Comparison of ENCODE assay signal across 7 cellular contexts in genomic region chr7:98294798-98295382, GRCh38. TPM values are rescaled to one million over a fixed set of nuclear protein-coding genes. Genes with fewer than 3 reads are reported as not detected.
DNase-seq lines count a peak whose midpoint lies in the region; ATAC-seq and TF ChIP-seq lines count a peak whose summit lies in the region.

No MANE protein-coding gene starts in this region.

- peaks cover 2% of the 10 kb centered on the region for H3K4me1 Mint-ChIP-seq in T-helper 17 cell

- no peak overlapping the region for H4K8ac ChIP-seq in trophoblast cell (ENCODE audit: low read depth, low read length)

- H4K91ac ChIP-seq in trophoblast cell (ENCODE audit: low read depth, low read length), result no peak overlapping the region

- no peaks in the 10 kb centered on the region for H3K36me3 Mint-ChIP-seq in T-helper 17 cell (ENCODE audit: low read depth)

- no peak overlapping the region for H4K12ac ChIP-seq in trophoblast cell (ENCODE audit: low read depth, low read length)

- no peak overlapping the region for H3K27ac Mint-ChIP-seq in T-helper 17 cell

- no CpG with 5 or more reads among the region's 14 CpGs for WGBS in trophoblast cell (ENCODE audit: extremely low coverage, insufficient coverage, insufficient read length)

- no peak overlapping the region for H2AFZ ChIP-seq in trophoblast cell (ENCODE audit: insufficient read depth, low read length, poor library complexity)

- H3K27me3 Mint-ChIP-seq in T-helper 17 cell, result no peaks in the 10 kb centered on the region

- H2BK120ac ChIP-seq in trophoblast cell (ENCODE audit: insufficient read depth, low read length, poor library complexity), result no peak overlapping the region

- H3K14ac ChIP-seq in trophoblast cell (ENCODE audit: low read length), result no peak overlapping the region

- H3K9me3 ChIP-seq in T-helper 17 cell (ENCODE audit: control insufficient read depth, low read length, poor library complexity, severe bottlenecking) (no peaks in the 10 kb centered on the region), trophoblast cell (ENCODE audit: insufficient read depth, low read depth, low read length) (no peaks in the 10 kb centered on the region)

- ATAC-seq in GM21723 (IDR thresholded peaks at IDR 0.05; ENCODE audit: unreplicated experiment) (peak; percentile 75), T-helper 17 cell (peak; percentile 62), GM18517 (IDR thresholded peaks at IDR 0.05; ENCODE audit: unreplicated experiment) (no peak)

- DNase-seq in EH (ENCODE audit: low read depth), result peak; percentile 60
- peak; percentile 45 for DNase-seq in NCI-H1092 treated with DMSO at 0.1 percent for 48 hours (lab: John Stamatoyannopoulos, UW)
- DNase-seq in T-helper 17 cell, result no peak
- DNase-seq in fibroblast of the aortic adventitia (ENCODE audit: low read depth), result no peak
- peak; percentile 81 to 91 for DNase-seq in trophoblast cell

- H2AK5ac ChIP-seq in trophoblast cell (ENCODE audit: low read length), result no peak overlapping the region

- H3K27ac ChIP-seq in trophoblast cell (ENCODE audit: low read depth, low read length), result no peak overlapping the region

- no peaks in the 10 kb centered on the region for H3K79me1 ChIP-seq in trophoblast cell (ENCODE audit: low read length)

- H3K4me3 Mint-ChIP-seq in T-helper 17 cell, result no peak overlapping the region

- H3K23ac ChIP-seq in trophoblast cell (ENCODE audit: low read length), result no peak overlapping the region

- no peak overlapping the region for H3K4me3 ChIP-seq in fibroblast of the aortic adventitia (ENCODE audit: low read depth, low read length)
- H3K4me3 ChIP-seq in trophoblast cell (ENCODE audit: low read depth, low read length), result no peak overlapping the region

- no peak overlapping the region for H3K4ac ChIP-seq in trophoblast cell (ENCODE audit: low read depth, low read length)

- H3K9ac ChIP-seq in trophoblast cell (ENCODE audit: low read length), result no peak overlapping the region

- no peaks in the 10 kb centered on the region for H3K79me2 ChIP-seq in trophoblast cell (ENCODE audit: control insufficient read depth, insufficient read depth, low read length, poor library complexity)

- H2BK12ac ChIP-seq in trophoblast cell (ENCODE audit: low read length), result no peak overlapping the region

- no peak overlapping the region for H3K18ac ChIP-seq in trophoblast cell (ENCODE audit: low read length)

- no peak overlapping the region for H2BK5ac ChIP-seq in trophoblast cell (ENCODE audit: low read depth, low read length, poor library complexity)

- peak; percentile 57 for TF ChIP-seq CTCF in fibroblast of the aortic adventitia (IDR thresholded peaks at IDR 0.05; ENCODE audit: insufficient read depth, low read length)

- no peaks in the 10 kb centered on the region for H3K27me3 ChIP-seq in trophoblast cell (ENCODE audit: insufficient read depth, low read length)

- H3K4me2 ChIP-seq in trophoblast cell (ENCODE audit: low read length), result no peak overlapping the region

- peaks cover 61 to 66% of the 10 kb centered on the region in 2 experiments for H3K36me3 ChIP-seq in trophoblast cell (ENCODE audit: control insufficient read depth in 1 of 2, insufficient read depth in 2 of 2, low read length in 2 of 2)

- H3K4me1 ChIP-seq in trophoblast cell (ENCODE audit: control insufficient read depth in 1 of 2, insufficient read depth in 2 of 2, low read length in 2 of 2), result peaks cover 5 to 7% of the 10 kb centered on the region in 2 experiments

RNA-seq across cellular contexts. Expression of gene BRI3, which starts 13.4 kb away (rescaled TPM):
- total RNA-seq in T-helper 17 cell (10 to 100 TPM; 67.1 to 77.1 TPM), fibroblast of the aortic adventitia (ENCODE audit: low replicate concordance) (22.5 and 105 TPM in 2 replicates)
- polyA plus RNA-seq in trophoblast cell (2013), result 402 and 424 TPM in 2 replicates

RNA-seq across cellular contexts. Expression of gene TECPR1, which starts 42.9 kb away (rescaled TPM):
- total RNA-seq in T-helper 17 cell (100 to 1,000 TPM in 1 of 2 donors, 10 to 100 TPM in 1; 76.5 to 100 TPM), fibroblast of the aortic adventitia (ENCODE audit: low replicate concordance) (11.7 and 13.0 TPM in 2 replicates)
- 4.5 and 4.7 TPM in 2 replicates for polyA plus RNA-seq in trophoblast cell (2013)

Comparison
In these comparisons a context has a peak if more than half of its experiments do, and no peak if none do; other contexts are left out.
1. DNase-seq: peak in EH (single experiment), NCI-H1092 treated with DMSO at 0.1 percent for 48 hours (single experiment) and trophoblast cell (2 of 2); none in T-helper 17 cell (0 of 3) and fibroblast of the aortic adventitia (single experiment).